14 cellular contexts compared by ENCODE assay signal in the genomic region with DNA sequence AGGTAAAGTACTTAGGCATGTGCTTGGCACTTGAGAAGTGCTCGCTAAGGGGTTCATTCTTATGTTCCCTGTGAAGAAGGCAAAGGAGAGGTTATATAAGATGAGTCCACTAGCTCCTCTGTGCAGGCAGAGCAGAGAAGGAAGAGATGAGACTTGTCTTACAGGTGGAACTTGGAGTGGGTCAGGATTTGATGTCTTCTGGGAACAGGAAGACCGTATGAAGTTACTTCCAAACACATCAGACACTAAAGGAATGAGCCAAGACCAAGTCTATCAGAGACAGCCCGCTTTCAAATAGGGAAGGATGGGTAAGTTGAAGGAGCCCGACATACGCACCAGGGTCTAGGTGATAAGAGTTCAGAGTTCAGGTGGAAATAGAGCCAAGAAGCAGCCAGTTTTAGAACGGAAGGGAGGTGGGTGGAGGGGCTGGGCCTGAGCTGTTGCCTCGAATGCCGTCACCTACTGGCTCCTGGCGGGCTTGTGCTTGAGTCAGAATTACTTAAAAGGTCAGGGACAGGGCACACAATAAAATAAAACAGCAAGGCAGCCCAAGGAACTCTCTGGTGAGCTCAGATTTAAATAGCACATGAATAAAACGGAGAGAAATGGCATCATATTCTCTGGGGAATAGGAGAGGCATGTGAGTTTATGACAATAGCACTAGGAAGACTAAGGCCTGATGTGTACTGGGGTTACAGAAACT. TPM values are rescaled to one million over a fixed set of nuclear protein-coding genes. Genes with fewer than 3 reads are reported as not detected.
DNase-seq lines count a peak whose midpoint lies in the region; ATAC-seq, FAIRE-seq and TF ChIP-seq lines count a peak whose summit lies in the region.
"Had no signal": no experiment of that assay in that cellular context is flagged by ENCODE, and none has a peak within 500 bp of the region (broad histone marks: within the 10 kb centered on the region; RNA-seq: fewer than 3 reads in every experiment).

No MANE protein-coding gene starts in this region.

- WGBS in mesenchymal stem cell, result 84% methylated on average over 10 of the region's 10 CpGs

- H3K4me3 ChIP-seq in AG09309 (ENCODE audit: control insufficient read depth, low read depth, low read length), result no peak overlapping the region
- no peak overlapping the region for H3K4me3 ChIP-seq in endothelial cell of umbilical vein (replicated peaks in 1 of 3; ENCODE audit: insufficient read depth in 1 of 3, low read depth in 1 of 3, low read length in 3 of 3)
- H3K4me3 ChIP-seq in mesenchymal stem cell (ENCODE audit: insufficient read depth in 1 of 2, low read depth in 1 of 2, low read length in 2 of 2), result no peak overlapping the region
- H3K4me3 ChIP-seq: BLaER1 treated with 17β-estradiol and CSF1 and Interleukin-3, amounts not matched to agents 10 nM and 100 nM; esophagus muscularis mucosa had no signal

- peak overlapping the region; percentile 92 for H3K27ac ChIP-seq in endothelial cell of umbilical vein (ENCODE audit: insufficient read depth, low read depth, low read length)
- H3K27ac ChIP-seq in mesenchymal stem cell (ENCODE audit: low read length, poor library complexity, severe bottlenecking), result no peak overlapping the region
- H3K27ac ChIP-seq in caudate nucleus (ENCODE audit: low read depth, low read length), result no peak overlapping the region
- H3K27ac ChIP-seq: BLaER1 treated with 17β-estradiol and CSF1 and Interleukin-3, amounts not matched to agents 10 nM and 100 nM; esophagus muscularis mucosa had no signal

- no peak overlapping the region for H4K91ac ChIP-seq in mesenchymal stem cell (ENCODE audit: low read length)

- H3K4me1 ChIP-seq in endothelial cell of umbilical vein (ENCODE audit: control insufficient read depth, extremely low read depth, insufficient read depth, low read length), result peaks cover 23% of the 10 kb centered on the region
- H3K4me1 ChIP-seq in mesenchymal stem cell (ENCODE audit: control insufficient read depth, insufficient read depth, low read depth, low read length), result peaks cover 5% of the 10 kb centered on the region

- H3K4me2 ChIP-seq in endothelial cell of umbilical vein (ENCODE audit: insufficient read depth, low read length), result peak overlapping the region; percentile 14
- H3K4me2 ChIP-seq in mesenchymal stem cell (ENCODE audit: low read length, poor library complexity, severe bottlenecking), result no peak overlapping the region

- H3K36me3 Mint-ChIP-seq in mesothelial cell of epicardium (no peaks in the 10 kb centered on the region), T-helper 17 cell (ENCODE audit: low read depth) (no peaks in the 10 kb centered on the region)

- no peaks in the 10 kb centered on the region for H3K36me3 ChIP-seq in endothelial cell of umbilical vein (ENCODE audit: control insufficient read depth in 2 of 2, extremely low read depth in 1 of 2, insufficient read depth in 2 of 2, low read length in 2 of 2)
- no peaks in the 10 kb centered on the region for H3K36me3 ChIP-seq in mesenchymal stem cell (ENCODE audit: control insufficient read depth in 1 of 2, insufficient read depth in 2 of 2, low read depth in 1 of 2, low read length in 2 of 2)
- H3K36me3 ChIP-seq: BLaER1 treated with 17β-estradiol and CSF1 and Interleukin-3, amounts not matched to agents 10 nM and 100 nM; esophagus muscularis mucosa had no signal

- dilution Hi-C loops in endothelial cell of umbilical vein (cut with MboI; ENCODE audit: extremely low pct_ligation_motif_present, low sequenced_read_pairs), result no loop called here

- H2BK5ac ChIP-seq in mesenchymal stem cell (ENCODE audit: low read depth, low read length, poor library complexity, severe bottlenecking), result no peak overlapping the region

- H3K27ac Mint-ChIP-seq in mesothelial cell of epicardium (no peak overlapping the region), T-helper 17 cell (no peak overlapping the region)

- no peak overlapping the region for H3K18ac ChIP-seq in mesenchymal stem cell (ENCODE audit: low read depth in 1 of 2, low read length in 2 of 2)

- intact Hi-C loops in endothelial cell of umbilical vein (cut with micrococcal nuclease), result loop anchor here (1.0 to 2.0 kb wide), 5 partner anchors 13 to 342 kb away; partner anchors contain the start of gene GRB10

- DNase-seq in AG09309 (ENCODE audit: low read depth) (peak; percentile 61), M059J (ENCODE audit: low read depth) (peak; percentile 94), endothelial cell of umbilical vein (ENCODE audit: low read depth, low spot score) (peak; percentile 31), mesenchymal stem cell (no peak), mesothelial cell of epicardium (ENCODE audit: low spot score in 2 of 2, unreplicated experiment in 2 of 2) (no peak), T-helper 17 cell (no peak), caudate nucleus (lab: John Stamatoyannopoulos, UW) (no peak), mesenteric fat pad (ENCODE audit: low spot score) (no peak)
- DNase-seq: GF-D8; NCI-H1694 treated with DMSO at 0.1 percent for 48 hours; stimulated activated CD4-positive, alpha-beta T cell treated with anti-CD3 and anti-CD28 coated beads, Interleukin-4, amount 100 ng/mL, for 24 hours had no signal

- peaks cover 4% of the 10 kb centered on the region for H3K9me3 Mint-ChIP-seq in mesothelial cell of epicardium

- CTCF ChIA-PET in endothelial cell of umbilical vein (lab: Charles Lee), result interaction anchor here (0.6 to 2.7 kb wide), 6 partner anchors 9 to 307 kb away, joined by 3 to 8 read pairs (median 4); no protein-coding TSS in a partner anchor

- no peak for ATAC-seq in T-helper 17 cell
- ATAC-seq: left lobe of liver had no signal

- no peak overlapping the region for H2BK12ac ChIP-seq in mesenchymal stem cell (ENCODE audit: low read length in 2 of 2)

- TF ChIP-seq POLR2A in endothelial cell of umbilical vein (IDR thresholded peaks at IDR 0.05; ENCODE audit: low read depth, low read length), result no peak

- H3K27me3 Mint-ChIP-seq in mesothelial cell of epicardium (ENCODE audit: low read depth) (peaks cover 18% of the 10 kb centered on the region), T-helper 17 cell (peaks cover 34% of the 10 kb centered on the region)

- POLR2A ChIA-PET in endothelial cell of umbilical vein (lab: Charles Lee), result no interaction called here

- H4K8ac ChIP-seq in mesenchymal stem cell (ENCODE audit: low read length), result no peak overlapping the region

- H3K4me3 Mint-ChIP-seq in mesothelial cell of epicardium (no peak overlapping the region), T-helper 17 cell (no peak overlapping the region)

- no peaks in the 10 kb centered on the region for H3K79me1 ChIP-seq in mesenchymal stem cell (replicated peaks; ENCODE audit: low read length, poor library complexity, severe bottlenecking)

- no peaks in the 10 kb centered on the region for H3K9me1 ChIP-seq in endothelial cell of umbilical vein (replicated peaks; ENCODE audit: control insufficient read depth, extremely low read depth, insufficient read depth, low read length)

- H3K27me3 ChIP-seq in endothelial cell of umbilical vein (ENCODE audit: control insufficient read depth in 2 of 2, insufficient read depth in 2 of 2, low read length in 2 of 2) (no peaks in the 10 kb centered on the region), mesenchymal stem cell (ENCODE audit: control insufficient read depth in 1 of 2, insufficient read depth in 1 of 2, low read length in 2 of 2) (no peaks in the 10 kb centered on the region)
- H3K27me3 ChIP-seq: BLaER1 treated with 17β-estradiol and CSF1 and Interleukin-3, amounts not matched to agents 10 nM and 100 nM; esophagus muscularis mucosa had no signal

- no peak overlapping the region for H3K14ac ChIP-seq in mesenchymal stem cell (ENCODE audit: low read length in 2 of 2)

- H3K9ac ChIP-seq in endothelial cell of umbilical vein (replicated peaks; ENCODE audit: extremely low read depth, insufficient read depth, low read length) (peak overlapping the region; percentile 48), mesenchymal stem cell (ENCODE audit: low read length) (peak overlapping the region; percentile 23)
- H3K9ac ChIP-seq: BLaER1 treated with 17β-estradiol and CSF1 and Interleukin-3, amounts not matched to agents 10 nM and 100 nM had no signal

- no peak overlapping the region for H2BK15ac ChIP-seq in mesenchymal stem cell (ENCODE audit: low read depth, poor library complexity, severe bottlenecking)

- peak overlapping the region; percentile 49 for H2AK5ac ChIP-seq in mesenchymal stem cell (ENCODE audit: low read length, severe bottlenecking)

- H3K4me1 Mint-ChIP-seq in mesothelial cell of epicardium (no peaks in the 10 kb centered on the region), T-helper 17 cell (no peaks in the 10 kb centered on the region)

- no peaks in the 10 kb centered on the region for H4K20me1 ChIP-seq in endothelial cell of umbilical vein (replicated peaks; ENCODE audit: control insufficient read depth, extremely low read depth, insufficient read depth, low read length)
- H4K20me1 ChIP-seq: BLaER1 treated with 17β-estradiol and CSF1 and Interleukin-3, amounts not matched to agents 10 nM and 100 nM had no signal

- TF ChIP-seq CTCF in AG09309 (IDR thresholded peaks at IDR 0.05; ENCODE audit: control insufficient read depth, insufficient read depth, low read depth, low read length, missing control alignments) (no peak), endothelial cell of umbilical vein (IDR thresholded peaks at IDR 0.05; ENCODE audit: extremely low read depth in 1 of 2, insufficient read depth in 1 of 2, low read depth in 1 of 2, low read length in 2 of 2) (no peak), mesothelial cell of epicardium (IDR thresholded peaks at IDR 0.05; ENCODE audit: unreplicated experiment) (no peak)

- H2BK120ac ChIP-seq in mesenchymal stem cell (ENCODE audit: low read depth, low read length), result no peak overlapping the region

- BruUV-seq in endothelial cell of umbilical vein (replicated peaks; lab: Mats Ljungman, UMichigan), result no TSS peak

- H3K9me3 ChIP-seq in endothelial cell of umbilical vein (replicated peaks; ENCODE audit: control insufficient read depth, insufficient read depth, low read length) (no peaks in the 10 kb centered on the region), mesenchymal stem cell (ENCODE audit: control insufficient read depth, low read length) (no peaks in the 10 kb centered on the region), T-helper 17 cell (ENCODE audit: control insufficient read depth, low read length, poor library complexity, severe bottlenecking) (no peaks in the 10 kb centered on the region)
- H3K9me3 ChIP-seq: BLaER1 treated with 17β-estradiol and CSF1 and Interleukin-3, amounts not matched to agents 10 nM and 100 nM; esophagus muscularis mucosa had no signal

- no peaks in the 10 kb centered on the region for H3K79me2 ChIP-seq in endothelial cell of umbilical vein (ENCODE audit: control insufficient read depth, insufficient read depth, low read length)

- H3K23ac ChIP-seq in mesenchymal stem cell (ENCODE audit: low read length in 2 of 2), result no peak overlapping the region

- FAIRE-seq in endothelial cell of umbilical vein (lab: Jason Lieb, UNC), result peak; percentile 91

- H2AFZ ChIP-seq in endothelial cell of umbilical vein (ENCODE audit: low read depth, low read length) (peak overlapping the region; percentile 50), mesenchymal stem cell (ENCODE audit: low read depth, low read length) (no peak overlapping the region)

- no peak overlapping the region for H3K4ac ChIP-seq in mesenchymal stem cell (ENCODE audit: low read depth in 1 of 2, low read length in 2 of 2)

RNA-seq across cellular contexts. Expression of gene GRB10, which starts 56.1 kb away (rescaled TPM):
- 0.10 and 0.20 TPM in 2 replicates for total RNA-seq in M059J (2014; rRNA removed; shearing (Covaris generic))
- 240 and 243 TPM in 2 replicates for total RNA-seq in endothelial cell of umbilical vein
- polyA plus RNA-seq in endothelial cell of umbilical vein, result 36.2 and 43.7 TPM in 2 replicates
- 30.5 and 31.8 TPM in 2 replicates for polyA plus RNA-seq in endothelial cell of umbilical vein (2011; cell fraction: cytosol; rRNA removed)
- polyA plus RNA-seq in endothelial cell of umbilical vein (2011; cell fraction: nucleus; rRNA removed), result 127 and 138 TPM in 2 replicates
- polyA plus RNA-seq in endothelial cell of umbilical vein (2012), result 81.9 and 101 TPM in 2 replicates
- polyA minus RNA-seq in endothelial cell of umbilical vein, result 129 and 144 TPM in 2 replicates
- polyA minus RNA-seq in endothelial cell of umbilical vein (2011; cell fraction: cytosol; rRNA and poly(A)+ RNA removed), result 19.9 TPM
- 265 and 279 TPM in 2 replicates for polyA minus RNA-seq in endothelial cell of umbilical vein (2011; cell fraction: nucleus; rRNA and poly(A)+ RNA removed)
- 16.9 TPM for polyA plus RNA-seq in mesenchymal stem cell (2013, experiment 1 of 2)
- 16.6 TPM for polyA plus RNA-seq in mesenchymal stem cell (2013, experiment 2 of 2)
- 52.4 to 59.2 TPM (median 56.1 TPM) in 3 replicates for total RNA-seq in mesothelial cell of epicardium
- 1 to 10 TPM; 3.8 to 7.0 TPM for total RNA-seq in T-helper 17 cell
- total RNA-seq in mesenteric fat pad, result 95.7 TPM

Comparison
In these comparisons a context has a peak if more than half of its experiments do, and no peak if none do; other contexts are left out.
1. DNase-seq: peak in AG09309 (single experiment), M059J (single experiment) and endothelial cell of umbilical vein (single experiment); none in mesenchymal stem cell (single experiment), mesothelial cell of epicardium (0 of 2), T-helper 17 cell (0 of 3), caudate nucleus (0 of 61) and mesenteric fat pad (single experiment).